22 cellular contexts compared by ENCODE assay signal in genomic region chr4:48604527-48604926, GRCh38.
A peak's percentile ranks its signal among the peaks of the same experiment; 100 is the strongest.
DNase-seq lines count a peak whose midpoint lies in the region; ATAC-seq and TF ChIP-seq lines count a peak whose summit lies in the region.
"Had no signal": no experiment of that assay in that cellular context is flagged by ENCODE, and none has a peak within 500 bp of the region (broad histone marks: within the 10 kb centered on the region; RNA-seq: fewer than 3 reads in every experiment).

No MANE protein-coding gene starts in this region.

- no peak for TF ChIP-seq CTCF in 22Rv1 (IDR thresholded peaks at IDR 0.05)

- peak overlapping the region; percentile 87 for H3K27ac ChIP-seq in 22Rv1
- H3K27ac ChIP-seq: gastroesophageal sphincter had no signal

- intact Hi-C loops in left colon (cut with DNase I, micrococcal nuclease), result no loop called here

- DNase-seq in LoVo (ENCODE audit: low spot score) (peak; percentile 19), NCI-H748 (lab: John Stamatoyannopoulos, UW; ENCODE audit: unreplicated experiment) (peak; percentile 66), left colon (peak in 1 of 2 donors; percentile 54), amniotic stem cell (lab: John Stamatoyannopoulos, UW) (no peak), UCSD-AML1 (lab: John Stamatoyannopoulos, UW; ENCODE audit: unreplicated experiment) (no peak), SIG-M5 (lab: John Stamatoyannopoulos, UW) (no peak), NAMALWA (ENCODE audit: low spot score) (no peak)
- DNase-seq: activated CD4-positive, alpha-beta T cell treated with anti-CD3 and anti-CD28 coated beads for 4 hours; activated effector memory CD4-positive, alpha-beta T cell treated with anti-CD3 and anti-CD28 coated beads, Interleukin-2, amount 50 U/mL, for 16 hours; activated T-cell treated with anti-CD3 and anti-CD28 coated beads for 4 hours; CD8-positive, alpha-beta memory T cell; DMS79 treated with DMSO at 0.1 percent for 48 hours; dorsolateral prefrontal cortex; GF-D8; hippocampal formation; immature natural killer cell; NCI-H2171; nucleus accumbens; RPMI8226; SK-N-SH had no signal

- peak; percentile 72 for ATAC-seq in left colon
- ATAC-seq: gastroesophageal sphincter had no signal

Comparison
In these comparisons a context has a peak if more than half of its experiments do, and no peak if none do; other contexts are left out.
1. DNase-seq: peak in LoVo (single experiment) and NCI-H748 (single experiment); none in amniotic stem cell (single experiment), UCSD-AML1 (single experiment), SIG-M5 (single experiment) and NAMALWA (single experiment).